In the genomic region with DNA sequence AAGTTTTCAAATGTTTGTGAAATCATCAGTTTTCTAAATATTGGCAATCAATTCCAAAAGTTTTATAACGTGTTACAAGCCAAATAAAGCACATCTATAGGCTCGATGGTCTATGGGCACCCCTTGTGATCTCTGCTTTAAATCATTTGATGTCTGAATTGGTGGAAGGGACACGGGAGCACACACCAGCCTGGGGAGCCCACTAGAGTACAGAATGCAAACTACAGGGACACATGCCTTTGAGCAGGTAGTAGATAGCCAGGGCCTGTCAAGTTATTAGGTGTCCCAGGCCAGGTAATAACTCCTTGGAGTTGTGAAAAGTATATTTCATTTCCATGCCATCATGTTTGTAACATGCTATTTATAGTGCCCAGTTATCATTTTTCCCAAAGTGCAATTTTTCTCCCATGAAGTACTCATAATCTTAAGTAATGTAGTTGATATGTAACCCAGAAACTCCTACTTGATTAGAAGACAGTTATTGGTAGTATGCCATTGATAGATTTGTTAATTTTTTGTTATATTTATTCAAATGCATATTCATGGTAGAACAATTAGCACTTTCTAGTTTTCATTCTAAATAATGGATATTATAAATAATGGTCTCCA, we compare ENCODE assay signal across 8 cellular contexts.
DNase-seq lines count a peak whose midpoint lies in the region; ATAC-seq and TF ChIP-seq lines count a peak whose summit lies in the region.

No MANE protein-coding gene starts in this region.

- no peaks in the 10 kb centered on the region for H3K27me3 ChIP-seq in NT2/D1 (ENCODE audit: insufficient read depth, insufficient read length)
- no peaks in the 10 kb centered on the region for H3K27me3 ChIP-seq in spleen (replicated peaks in 1 of 7)
- no peaks in the 10 kb centered on the region for H3K27me3 ChIP-seq in smooth muscle cell (ENCODE audit: low read depth)

- H3K4me2 ChIP-seq in smooth muscle cell = no peak overlapping the region

- no peaks in the 10 kb centered on the region for H3K9me3 ChIP-seq in NT2/D1 (ENCODE audit: insufficient read depth, low read length)
- no peaks in the 10 kb centered on the region for H3K9me3 ChIP-seq in spleen
- H3K9me3 ChIP-seq in smooth muscle cell (replicated peaks; ENCODE audit: low read depth) = no peaks in the 10 kb centered on the region

- no peak for TF ChIP-seq POLR2A in spleen (IDR thresholded peaks at IDR 0.05)

- H3K9ac ChIP-seq in NT2/D1 (ENCODE audit: insufficient read length, low read depth) (no peak overlapping the region), smooth muscle cell (ENCODE audit: low read depth) (no peak overlapping the region)

- H3K27ac Mint-ChIP-seq in T-helper 2 cell treated with Interferon-gamma antibody and Interleukin-4, amounts not matched to agents 5 μg/mL and 100 μg/mL, for 36 hours = no peak overlapping the region

- H3K27me3 Mint-ChIP-seq in T-helper 2 cell treated with Interferon-gamma antibody and Interleukin-4, amounts not matched to agents 5 μg/mL and 100 μg/mL, for 36 hours (ENCODE audit: low read depth) = no peaks in the 10 kb centered on the region

- H3K4me3 ChIP-seq in NT2/D1 (ENCODE audit: insufficient read length, low read depth) = no peak overlapping the region
- H3K4me3 ChIP-seq in epithelial cell of proximal tubule (ENCODE audit: low read depth, low read length) = no peak overlapping the region
- H3K4me3 ChIP-seq in spleen = no peak overlapping the region
- H3K4me3 ChIP-seq in smooth muscle cell = no peak overlapping the region

- H3K4me1 Mint-ChIP-seq in T-helper 2 cell treated with Interferon-gamma antibody and Interleukin-4, amounts not matched to agents 5 μg/mL and 100 μg/mL, for 36 hours (ENCODE audit: low read depth) = no peaks in the 10 kb centered on the region

- H3K79me2 ChIP-seq in smooth muscle cell (ENCODE audit: low read depth) = no peaks in the 10 kb centered on the region

- DNase-seq in Daoy (ENCODE audit: low read depth) (peak; percentile 15), NT2/D1 (ENCODE audit: low read depth, low spot score) (peak; percentile 75), epithelial cell of proximal tubule (ENCODE audit: low read depth) (no peak), spleen (no peak), smooth muscle cell (lab: John Stamatoyannopoulos, UW; ENCODE audit: unreplicated experiment) (no peak)
- no peak for DNase-seq in T-helper 2 cell treated with Interferon-gamma antibody and Interleukin-4, amounts not matched to agents 5 μg/mL and 100 μg/mL, for 36 hours (ENCODE audit: low spot score)

- H3K36me3 ChIP-seq in NT2/D1 (ENCODE audit: insufficient read depth, insufficient read length, low read length) = peaks cover 13% of the 10 kb centered on the region
- H3K36me3 ChIP-seq in spleen = peaks cover 0 to 18% (median 6%) of the 10 kb centered on the region in 6 donors
- no peaks in the 10 kb centered on the region for H3K36me3 ChIP-seq in smooth muscle cell (ENCODE audit: low read depth)

- H4K20me1 ChIP-seq in smooth muscle cell (ENCODE audit: low read depth) = no peaks in the 10 kb centered on the region

- no peak overlapping the region for H3K4me3 Mint-ChIP-seq in T-helper 2 cell treated with Interferon-gamma antibody and Interleukin-4, amounts not matched to agents 5 μg/mL and 100 μg/mL, for 36 hours

- H3K4me1 ChIP-seq in NT2/D1 (ENCODE audit: insufficient read depth, insufficient read length) (peaks cover 4% of the 10 kb centered on the region), spleen (peaks cover 0 to 29% (median 9%) of the 10 kb centered on the region in 6 donors), smooth muscle cell (ENCODE audit: low read depth) (no peaks in the 10 kb centered on the region)

- 31 to 85% (median 50%) methylated on average over 3 of the region's 3 CpGs for WGBS in spleen, 5 donors
- WGBS in smooth muscle cell (ENCODE audit: low lambda C conversion rate) = 72% methylated on average over 3 of the region's 3 CpGs

- H2AFZ ChIP-seq in smooth muscle cell (ENCODE audit: low read depth) = no peak overlapping the region

- H3K27ac ChIP-seq in spleen = peak overlapping the region in 4 of 8 donors; percentile 21 to 51 (median 38)
- H3K27ac ChIP-seq in smooth muscle cell (ENCODE audit: low read depth) = no peak overlapping the region

- H3K9me3 Mint-ChIP-seq in T-helper 2 cell treated with Interferon-gamma antibody and Interleukin-4, amounts not matched to agents 5 μg/mL and 100 μg/mL, for 36 hours = no peaks in the 10 kb centered on the region

- intact Hi-C loops in spleen (cut with DNase I; ENCODE audit: low total_unique reads) = no loop called here

- peak; percentile 82 for TF ChIP-seq CTCF in epithelial cell of proximal tubule (conservative IDR thresholded peaks at IDR 0.05; ENCODE audit: low read depth, low read length)
- TF ChIP-seq CTCF in spleen (IDR thresholded peaks at IDR 0.05 in 8 of 11, conservative IDR thresholded peaks at IDR 0.05 in 3 of 11) = peak in 9 of 11 experiments; percentile 23 to 58 (median 50)
- TF ChIP-seq CTCF in smooth muscle cell (IDR thresholded peaks at IDR 0.05; ENCODE audit: borderline replicate concordance, insufficient read depth, poor library complexity, severe bottlenecking) = no peak

- no peaks in the 10 kb centered on the region for H3K36me3 Mint-ChIP-seq in T-helper 2 cell treated with Interferon-gamma antibody and Interleukin-4, amounts not matched to agents 5 μg/mL and 100 μg/mL, for 36 hours (ENCODE audit: low read depth)

- H3F3A ChIP-seq in smooth muscle cell (ENCODE audit: low read depth) = no peaks in the 10 kb centered on the region

- peak; percentile 94 for ATAC-seq in GM19043 (IDR thresholded peaks at IDR 0.05; ENCODE audit: low read depth, unreplicated experiment)
- peak; percentile 75 for ATAC-seq in HG03095 (IDR thresholded peaks at IDR 0.05; ENCODE audit: unreplicated experiment)

Comparison
In these comparisons a context has a peak if more than half of its experiments do, and no peak if none do; other contexts are left out.
1. DNase-seq: peak in Daoy (single experiment) and NT2/D1 (single experiment); none in epithelial cell of proximal tubule (single experiment), spleen (single experiment), T-helper 2 cell treated with Interferon-gamma antibody and Interleukin-4, amounts not matched to agents 5 μg/mL and 100 μg/mL, for 36 hours (single experiment) and smooth muscle cell (single experiment).